Comparison of ENCODE assay signal across 1 cellular context in genomic region chr9:79256691-79257213, GRCh38.
TF ChIP-seq lines count a peak whose summit lies in the region.

No MANE protein-coding gene starts in this region.

TF ChIP-seq in SK-N-SH treated with all-trans-retinoic acid at 6 μM for 48 hours, 23 proteins besides CTCF, POLR2A, EP300 and RAD21 (continued from another document):
- TF ChIP-seq POU6F1 (CRISPR knock-in tag; IDR thresholded peaks at IDR 0.05; ENCODE audit: borderline replicate concordance, low read depth), result no peak
- no peak for TF ChIP-seq PPARA (CRISPR knock-in tag; IDR thresholded peaks at IDR 0.05; ENCODE audit: borderline replicate concordance)
- TF ChIP-seq ZNF8 (CRISPR knock-in tag; IDR thresholded peaks at IDR 0.05), result no peak
- no peak for TF ChIP-seq ISL1 (CRISPR knock-in tag; IDR thresholded peaks at IDR 0.05)
- no peak for TF ChIP-seq ZFP3 (CRISPR knock-in tag; IDR thresholded peaks at IDR 0.05)
- TF ChIP-seq CSRNP3 (CRISPR knock-in tag; IDR thresholded peaks at IDR 0.05), result no peak
- TF ChIP-seq ZC3H10 (CRISPR knock-in tag; IDR thresholded peaks at IDR 0.05), result no peak
- TF ChIP-seq TOX (CRISPR knock-in tag; IDR thresholded peaks at IDR 0.05; ENCODE audit: borderline replicate concordance), result no peak
